6 cellular contexts compared by ENCODE assay signal in the genomic region with DNA sequence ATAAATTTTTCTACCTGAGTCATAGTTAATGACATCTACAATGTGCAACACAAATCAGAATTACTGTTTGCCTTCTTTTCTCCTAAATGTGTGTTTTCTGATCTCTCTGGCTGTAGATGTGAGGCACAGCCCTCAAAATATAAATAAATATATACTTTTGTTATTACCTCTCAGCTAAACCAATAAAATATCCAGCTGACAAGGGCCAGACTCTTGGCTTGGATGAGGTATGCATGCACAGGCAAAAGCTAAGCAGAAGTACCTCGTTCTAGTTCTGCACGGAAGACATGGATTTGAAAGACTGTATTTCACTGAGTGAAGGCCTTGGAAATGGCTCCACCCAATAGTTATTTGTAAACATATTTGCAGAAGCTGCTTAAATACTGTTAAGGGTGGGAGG.
"Had no signal": no experiment of that assay in that cellular context is flagged by ENCODE, and none has a peak within 500 bp of the region (broad histone marks: within the 10 kb centered on the region; RNA-seq: fewer than 3 reads in every experiment).

No MANE protein-coding gene starts in this region.

- FAIRE-seq: HepG2, HTR-8/SVneo, K562 had no signal

- H3K4me3 ChIP-seq: K562 had no signal

- DNase-seq: IMR-90, KBM-7 had no signal

- H3K27ac ChIP-seq: HL-60 had no signal
